Comparison of ENCODE assay signal across 1 cellular context in the genomic region with DNA sequence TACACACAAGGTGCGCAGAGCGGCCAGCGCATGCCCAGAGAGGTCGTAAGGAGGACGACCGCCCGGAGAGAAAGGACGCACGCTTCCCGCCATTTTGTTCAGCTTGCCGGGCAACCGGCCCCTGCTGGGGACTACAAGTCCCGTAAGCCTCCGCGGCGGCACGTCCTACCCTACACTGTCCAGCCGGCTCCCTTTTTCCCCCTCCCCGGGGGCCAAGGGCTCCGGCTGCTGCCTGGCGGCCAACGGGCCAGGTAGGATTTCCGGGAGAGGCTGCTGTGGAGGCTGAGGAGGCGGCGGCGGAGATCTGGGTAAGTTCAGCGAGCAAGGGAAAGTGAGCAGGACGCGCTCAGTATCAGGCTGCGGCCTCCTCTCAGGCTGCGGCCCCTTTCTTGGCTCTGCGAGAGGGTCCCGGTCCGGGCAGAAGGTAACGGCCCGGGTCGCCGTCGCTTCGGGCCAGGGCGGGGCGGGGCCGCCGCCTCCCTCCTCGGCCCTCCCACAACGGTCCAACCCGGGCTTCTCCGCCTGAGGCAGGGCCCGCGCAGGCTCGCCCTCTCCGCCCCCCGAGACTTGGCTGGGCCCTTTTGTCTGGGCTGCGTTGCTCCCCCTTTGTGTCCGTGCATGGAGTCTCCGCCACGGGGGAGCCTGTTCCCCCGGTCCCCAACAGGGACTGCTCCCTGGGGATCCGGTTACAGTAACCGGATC.
A peak's percentile ranks its signal among the peaks of the same experiment; 100 is the strongest.
TF ChIP-seq lines count a peak whose summit lies in the region.

PHACTR4 (plus strand) TSS at position 223 of the 702 bp plus-strand sequence. CDS start 37,708 bp downstream, outside the sequence.

TF ChIP-seq in HepG2, 621 proteins besides CTCF, POLR2A, EP300 and RAD21 (continued from another document and continues in another):
- TF ChIP-seq SKIL (CRISPR knock-in tag; IDR thresholded peaks at IDR 0.05; ENCODE audit: borderline replicate concordance) (peak; percentile 73), NFRKB (IDR thresholded peaks at IDR 0.05) (no peak), ZNF224 (CRISPR knock-in tag; IDR thresholded peaks at IDR 0.05) (0 out of 2 replicates have a peak, but pooled peaks have one; percentile 23), ZFP36 (IDR thresholded peaks at IDR 0.05; ENCODE audit: borderline replicate concordance, low read depth, low read length, partially characterized antibody) (no peak), SMARCE1 (IDR thresholded peaks at IDR 0.05; ENCODE audit: borderline replicate concordance) (no peak), CSRNP1 (CRISPR knock-in tag; IDR thresholded peaks at IDR 0.05) (peak; percentile 76; the same call in 1 of the 2 replicates), PCBP2 (optimal IDR thresholded peaks at IDR 0.05; ENCODE audit: low read depth, low read length, poor library complexity, severe bottlenecking) (no peak), NONO (IDR thresholded peaks at IDR 0.05) (no peak), NONO (CRISPR knock-in tag; conservative IDR thresholded peaks at IDR 0.05) (peak; percentile 86), ZNF780A (CRISPR knock-in tag; IDR thresholded peaks at IDR 0.05) (0 out of 2 replicates have a peak, but pooled peaks have one; percentile 50), NFIB (CRISPR knock-in tag; IDR thresholded peaks at IDR 0.05; ENCODE audit: borderline replicate concordance) (no peak), CREM (IDR thresholded peaks at IDR 0.05) (peak; percentile 82), CREM (CRISPR knock-in tag; IDR thresholded peaks at IDR 0.05) (no peak), ZBTB25 (CRISPR knock-in tag; IDR thresholded peaks at IDR 0.05) (peak; percentile 78), SP140L (CRISPR knock-in tag; IDR thresholded peaks at IDR 0.05; ENCODE audit: borderline replicate concordance) (no peak), ZKSCAN5 (CRISPR knock-in tag; IDR thresholded peaks at IDR 0.05) (no peak), ZNF251 (CRISPR knock-in tag; IDR thresholded peaks at IDR 0.05) (no peak), ZNF142 (CRISPR knock-in tag; IDR thresholded peaks at IDR 0.05) (peak; percentile 73; the same call in 1 of the 2 replicates), ZNF75D (CRISPR knock-in tag; IDR thresholded peaks at IDR 0.05; ENCODE audit: borderline replicate concordance) (no peak; the same call in 1 of the 2 replicates), SP4 (CRISPR knock-in tag; IDR thresholded peaks at IDR 0.05) (peak; percentile 80), TARDBP (CRISPR knock-in tag; IDR thresholded peaks at IDR 0.05) (peak; percentile 36; the same call in 1 of the 2 replicates), ZNF878 (CRISPR knock-in tag; IDR thresholded peaks at IDR 0.05) (no peak), KDM5A (IDR thresholded peaks at IDR 0.05; ENCODE audit: borderline replicate concordance, low read length) (peak; percentile 65; the same call in 1 of the 2 replicates), ZBTB8A (CRISPR knock-in tag; IDR thresholded peaks at IDR 0.05; ENCODE audit: borderline replicate concordance, low read depth) (no peak), ZNF563 (CRISPR knock-in tag; IDR thresholded peaks at IDR 0.05) (peak; percentile 78; the same call in 1 of the 2 replicates), DPF2 (CRISPR knock-in tag; IDR thresholded peaks at IDR 0.05; ENCODE audit: borderline replicate concordance, low read depth) (peak; percentile 39; the same call in 1 of the 2 replicates), ZNF30 (CRISPR knock-in tag; IDR thresholded peaks at IDR 0.05) (no peak; the same call in 1 of the 2 replicates), TBL1XR1 (IDR thresholded peaks at IDR 0.05; ENCODE audit: borderline replicate concordance, low read length, partially characterized antibody) (no peak), FOXA1 (IDR thresholded peaks at IDR 0.05) (no peak), FOXA1 (CRISPR knock-in tag; IDR thresholded peaks at IDR 0.05) (no peak), ZSCAN12 (CRISPR knock-in tag; IDR thresholded peaks at IDR 0.05) (peak; percentile 72; the same call in 1 of the 2 replicates), STAT6 (CRISPR knock-in tag; IDR thresholded peaks at IDR 0.05; ENCODE audit: borderline replicate concordance) (no peak), AGO2 (optimal IDR thresholded peaks at IDR 0.05; ENCODE audit: low read depth, low read length) (peak; percentile 97), ZNF235 (CRISPR knock-in tag; IDR thresholded peaks at IDR 0.05; ENCODE audit: borderline replicate concordance) (peak; percentile 31; the same call in 1 of the 2 replicates), FOXO1 (CRISPR knock-in tag; IDR thresholded peaks at IDR 0.05) (0 out of 2 replicates have a peak, but pooled peaks have one; percentile 7), ZNF607 (CRISPR knock-in tag; IDR thresholded peaks at IDR 0.05; ENCODE audit: borderline replicate concordance) (peak; percentile 85), ERF (CRISPR knock-in tag; IDR thresholded peaks at IDR 0.05) (peak; percentile 81), JUN (CRISPR knock-in tag; IDR thresholded peaks at IDR 0.05) (no peak), KLF11 (CRISPR knock-in tag; IDR thresholded peaks at IDR 0.05) (0 out of 2 replicates have a peak, but pooled peaks have one; percentile 14), ZNF549 (CRISPR knock-in tag; IDR thresholded peaks at IDR 0.05) (0 out of 2 replicates have a peak, but pooled peaks have one; percentile 46), ARNTL (CRISPR knock-in tag; IDR thresholded peaks at IDR 0.05) (no peak; the same call in 1 of the 2 replicates), AHR (CRISPR knock-in tag; IDR thresholded peaks at IDR 0.05) (peak; percentile 45; the same call in 1 of the 2 replicates), HOXD1 (CRISPR knock-in tag; IDR thresholded peaks at IDR 0.05) (no peak; the same call in 1 of the 2 replicates), NBN (conservative IDR thresholded peaks at IDR 0.05) (no peak), KAT2B (IDR thresholded peaks at IDR 0.05; ENCODE audit: borderline replicate concordance, low read depth, low read length) (no peak), ATF7-NPFF (CRISPR knock-in tag; IDR thresholded peaks at IDR 0.05; ENCODE audit: low read depth) (peak; percentile 38; the same call in 1 of the 2 replicates)
- TF ChIP-seq, protein P1, sequence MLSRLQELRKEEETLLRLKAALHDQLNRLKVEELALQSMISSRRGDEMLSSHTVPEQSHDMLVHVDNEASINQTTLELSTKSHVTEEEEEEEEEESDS (CRISPR knock-in tag; IDR thresholded peaks at IDR 0.05; ENCODE audit: borderline replicate concordance) = no peak; the same call in 1 of the 2 replicates
- TF ChIP-seq, protein P2, sequence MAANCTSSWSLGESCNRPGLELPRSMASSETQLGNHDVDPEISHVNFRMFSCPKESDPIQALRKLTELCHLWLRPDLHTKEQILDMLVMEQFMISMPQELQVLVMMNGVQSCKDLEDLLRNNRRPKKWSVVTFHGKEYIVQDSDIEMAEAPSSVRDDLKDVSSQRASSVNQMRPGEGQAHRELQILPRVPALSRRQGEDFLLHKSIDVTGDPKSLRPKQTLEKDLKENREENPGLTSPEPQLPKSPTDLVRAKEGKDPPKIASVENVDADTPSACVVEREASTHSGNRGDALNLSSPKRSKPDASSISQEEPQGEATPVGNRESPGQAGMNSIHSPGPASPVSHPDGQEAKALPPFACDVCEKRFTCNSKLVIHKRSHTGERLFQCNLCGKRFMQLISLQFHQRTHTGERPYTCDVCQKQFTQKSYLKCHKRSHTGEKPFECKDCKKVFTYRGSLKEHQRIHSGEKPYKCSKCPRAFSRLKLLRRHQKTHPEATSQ (CRISPR knock-in tag; IDR thresholded peaks at IDR 0.05; ENCODE audit: borderline replicate concordance) = no peak
